ENCODE assay signal across 21 cellular contexts in genomic region chr5:86865396-86865795, GRCh38.
DNase-seq lines count a peak whose midpoint lies in the region; ATAC-seq, FAIRE-seq and TF ChIP-seq lines count a peak whose summit lies in the region.
"Had no signal": no experiment of that assay in that cellular context is flagged by ENCODE, and none has a peak within 500 bp of the region (broad histone marks: within the 10 kb centered on the region; RNA-seq: fewer than 3 reads in every experiment).

No MANE protein-coding gene starts in this region.

- H3K4me1 ChIP-seq in astrocyte (ENCODE audit: insufficient read depth, low read length) (no peaks in the 10 kb centered on the region), hepatocyte (ENCODE audit: insufficient read depth) (peaks cover 3% of the 10 kb centered on the region), HepG2 (ENCODE audit: insufficient read depth, low read length) (no peaks in the 10 kb centered on the region), left lung (no peaks in the 10 kb centered on the region)
- H3K4me1 ChIP-seq: HAP-1, SJSA1 had no signal

- H3K4me1 Mint-ChIP-seq in astrocyte (ENCODE audit: low read depth, unreplicated experiment) = peaks cover 3% of the 10 kb centered on the region
- no peaks in the 10 kb centered on the region for H3K4me1 Mint-ChIP-seq in activated naive CD8-positive, alpha-beta T cell treated with anti-CD3 and anti-CD28 coated beads, Interleukin-2, amount 50 U/mL, for 24 hours
- H3K4me1 Mint-ChIP-seq: B cell, CD14-positive monocyte had no signal

- no peaks in the 10 kb centered on the region for H4K20me1 ChIP-seq in astrocyte (ENCODE audit: insufficient read depth, low read length)
- no peaks in the 10 kb centered on the region for H4K20me1 ChIP-seq in hepatocyte (ENCODE audit: insufficient read depth, poor library complexity, severe bottlenecking)
- H4K20me1 ChIP-seq in HepG2 (ENCODE audit: insufficient read depth, low read length) = no peaks in the 10 kb centered on the region; the same call in 1 of the 2 replicates

- TF ChIP-seq CTCF in astrocyte (IDR thresholded peaks at IDR 0.05; ENCODE audit: insufficient read depth, low read depth, low read length) = no peak
- no peak for TF ChIP-seq CTCF in hepatocyte (IDR thresholded peaks at IDR 0.05; ENCODE audit: poor library complexity)
- no peak for TF ChIP-seq CTCF in HepG2 (CRISPR knock-in tag; IDR thresholded peaks at IDR 0.05)
- TF ChIP-seq CTCF in left lung (IDR thresholded peaks at IDR 0.05) = no peak

- DNase-seq in NCI-H82 (lab: John Stamatoyannopoulos, UW) (peak; percentile 7), NCI-H82 treated with DMSO at 0.1 percent for 48 hours (lab: John Stamatoyannopoulos, UW; ENCODE audit: unreplicated experiment) (no peak), astrocyte (ENCODE audit: low read depth) (peak; percentile 8), hepatocyte (ENCODE audit: low spot score) (no peak), NCI-H1105 (lab: John Stamatoyannopoulos, UW) (no peak), HepG2 (ENCODE audit: low spot score) (no peak), left lung (no peak)
- DNase-seq in activated naive CD8-positive, alpha-beta T cell treated with anti-CD3 and anti-CD28 coated beads, Interleukin-2, amount 50 U/mL, for 24 hours = no peak
- DNase-seq: EL, MV-4-11, NCI-H187, NCI-H2107, NCI-H524, OCI-M1, T-helper 1 cell had no signal

- no peak for TF ChIP-seq POLR2A in HepG2 (IDR thresholded peaks at IDR 0.05; ENCODE audit: insufficient read depth in 1 of 2, low read depth in 2 of 2, low read length in 2 of 2)

- H3K27ac Mint-ChIP-seq in astrocyte (ENCODE audit: unreplicated experiment) = no peak overlapping the region
- no peak overlapping the region for H3K27ac Mint-ChIP-seq in activated naive CD8-positive, alpha-beta T cell treated with anti-CD3 and anti-CD28 coated beads, Interleukin-2, amount 50 U/mL, for 24 hours
- H3K27ac Mint-ChIP-seq: B cell, CD14-positive monocyte, IgD-negative memory B cell had no signal

- H3K27ac ChIP-seq in astrocyte (ENCODE audit: low read depth, low read length) = no peak overlapping the region
- H3K27ac ChIP-seq in hepatocyte = peak overlapping the region; percentile 24
- H3K27ac ChIP-seq in HepG2 (ENCODE audit: extremely low read length, insufficient read depth, low read length) = no peak overlapping the region
- H3K27ac ChIP-seq in left lung = no peak overlapping the region
- H3K27ac ChIP-seq: SJSA1 had no signal

- H3K4me3 Mint-ChIP-seq in astrocyte (ENCODE audit: unreplicated experiment) = no peak overlapping the region
- H3K4me3 Mint-ChIP-seq in activated naive CD8-positive, alpha-beta T cell treated with anti-CD3 and anti-CD28 coated beads, Interleukin-2, amount 50 U/mL, for 24 hours = no peak overlapping the region
- H3K4me3 Mint-ChIP-seq: B cell, CD14-positive monocyte, IgD-negative memory B cell had no signal

- CTCF ChIA-PET in HepG2 (lab: Yijun Ruan, JAX; ENCODE audit: low intra/inter-chr PET ratio, low total read pairs) = no interaction called here

- TF ChIP-seq EP300 in HepG2 (IDR thresholded peaks at IDR 0.05; ENCODE audit: low read depth in 2 of 2, low read length in 2 of 2) (no peak), HepG2 (CRISPR knock-in tag; IDR thresholded peaks at IDR 0.05; ENCODE audit: borderline replicate concordance) (no peak)

- in situ Hi-C loops in HepG2 (cut with HindIII; ENCODE audit: extremely low pct_ligation_motif_present, low pct_unique_long_range_greater_than_20kb) = no loop called here

- POLR2A ChIA-PET in HepG2 (lab: Yijun Ruan, JAX) = no interaction called here

- intact Hi-C loops in HepG2 (cut with micrococcal nuclease; ENCODE audit: unreplicated experiment) (no loop called here), left lung (cut with DNase I) (no loop called here)

- no peaks in the 10 kb centered on the region for H3K9me3 ChIP-seq in astrocyte (ENCODE audit: insufficient read depth, low read depth, low read length)
- H3K9me3 ChIP-seq in hepatocyte (ENCODE audit: low read depth) = no peaks in the 10 kb centered on the region
- H3K9me3 ChIP-seq in HepG2 (ENCODE audit: low read length) = no peaks in the 10 kb centered on the region
- H3K9me3 ChIP-seq in left lung = no peaks in the 10 kb centered on the region
- H3K9me3 ChIP-seq: HAP-1, SJSA1 had no signal

- H3K36me3 ChIP-seq in astrocyte (ENCODE audit: insufficient read depth, low read length) = no peaks in the 10 kb centered on the region
- no peaks in the 10 kb centered on the region for H3K36me3 ChIP-seq in hepatocyte (replicated peaks; ENCODE audit: insufficient read depth, low read depth)
- no peaks in the 10 kb centered on the region for H3K36me3 ChIP-seq in HepG2 (replicated peaks in 1 of 2; ENCODE audit: control insufficient read depth in 1 of 2, insufficient read depth in 2 of 2, low read length in 2 of 2)
- no peaks in the 10 kb centered on the region for H3K36me3 ChIP-seq in left lung
- H3K36me3 ChIP-seq: HAP-1, SJSA1 had no signal

- H3K9ac ChIP-seq in astrocyte (ENCODE audit: low read length) = no peak overlapping the region
- H3K9ac ChIP-seq in HepG2 (ENCODE audit: insufficient read depth, low read depth, low read length) = no peak overlapping the region

- peaks cover 5% of the 10 kb centered on the region for H3K27me3 Mint-ChIP-seq in astrocyte (ENCODE audit: low read depth, unreplicated experiment)
- H3K27me3 Mint-ChIP-seq in activated naive CD8-positive, alpha-beta T cell treated with anti-CD3 and anti-CD28 coated beads, Interleukin-2, amount 50 U/mL, for 24 hours = peaks cover 8% of the 10 kb centered on the region
- H3K27me3 Mint-ChIP-seq: IgD-negative memory B cell had no signal

- no peaks in the 10 kb centered on the region for H3K36me3 Mint-ChIP-seq in astrocyte (ENCODE audit: low read depth, unreplicated experiment)
- H3K36me3 Mint-ChIP-seq in activated naive CD8-positive, alpha-beta T cell treated with anti-CD3 and anti-CD28 coated beads, Interleukin-2, amount 50 U/mL, for 24 hours (ENCODE audit: low read depth) = no peaks in the 10 kb centered on the region
- H3K36me3 Mint-ChIP-seq: CD14-positive monocyte, IgD-negative memory B cell had no signal

- no peaks in the 10 kb centered on the region for H3K27me3 ChIP-seq in astrocyte (ENCODE audit: insufficient read depth, low read length)
- no peaks in the 10 kb centered on the region for H3K27me3 ChIP-seq in hepatocyte
- no peaks in the 10 kb centered on the region for H3K27me3 ChIP-seq in HepG2 (ENCODE audit: control insufficient read depth in 1 of 2, insufficient read depth in 2 of 2, low read length in 2 of 2)
- no peaks in the 10 kb centered on the region for H3K27me3 ChIP-seq in left lung

- no peak overlapping the region for H3K4me2 ChIP-seq in astrocyte (ENCODE audit: low read length)
- no peak overlapping the region for H3K4me2 ChIP-seq in hepatocyte
- H3K4me2 ChIP-seq in HepG2 (ENCODE audit: low read depth, low read length) = no peak overlapping the region

- H3K9me3 Mint-ChIP-seq in astrocyte (ENCODE audit: unreplicated experiment) = no peaks in the 10 kb centered on the region
- no peaks in the 10 kb centered on the region for H3K9me3 Mint-ChIP-seq in activated naive CD8-positive, alpha-beta T cell treated with anti-CD3 and anti-CD28 coated beads, Interleukin-2, amount 50 U/mL, for 24 hours
- H3K9me3 Mint-ChIP-seq: CD14-positive monocyte had no signal

- ATAC-seq in HepG2 (no peak), left lung (no peak)
- no peak for ATAC-seq in activated naive CD8-positive, alpha-beta T cell treated with anti-CD3 and anti-CD28 coated beads, Interleukin-2, amount 50 U/mL, for 24 hours
- ATAC-seq: Right ventricle myocardium inferior had no signal

- no peaks in the 10 kb centered on the region for H3K79me2 ChIP-seq in astrocyte (ENCODE audit: insufficient read depth, low read length)
- no peaks in the 10 kb centered on the region for H3K79me2 ChIP-seq in hepatocyte
- H3K79me2 ChIP-seq in HepG2 (ENCODE audit: insufficient read depth, low read length) = no peaks in the 10 kb centered on the region

- H3K9me2 ChIP-seq in hepatocyte (replicated peaks; ENCODE audit: insufficient read depth) = no peaks in the 10 kb centered on the region

- no TSS peak for BruUV-seq in HepG2 (replicated peaks; lab: Mats Ljungman, UMichigan)

- no peak for TF ChIP-seq RAD21 in HepG2 (CRISPR knock-in tag; IDR thresholded peaks at IDR 0.05)

- 92% methylated on average over 1 of the region's 1 CpG for WGBS in hepatocyte (ENCODE audit: low lambda C conversion rate, missing lambda C conversion rate)
- WGBS in HepG2 (ENCODE audit: low lambda C conversion rate) = 6% methylated on average over 1 of the region's 1 CpG

- FAIRE-seq in astrocyte (lab: Jason Lieb, UNC) (no peak), HepG2 (lab: Jason Lieb, UNC) (no peak)

- no peak overlapping the region for H3K4me3 ChIP-seq in astrocyte (ENCODE audit: insufficient read depth, low read depth, low read length)
- no peak overlapping the region for H3K4me3 ChIP-seq in hepatocyte
- H3K4me3 ChIP-seq in HepG2 (replicated peaks in 1 of 3; ENCODE audit: insufficient read depth in 1 of 3, low read depth in 2 of 3, low read length in 3 of 3) = no peak overlapping the region
- no peak overlapping the region for H3K4me3 ChIP-seq in left lung
- H3K4me3 ChIP-seq: HAP-1, SJSA1 had no signal

- H2AFZ ChIP-seq in astrocyte (ENCODE audit: low read depth, low read length) (no peak overlapping the region), hepatocyte (no peak overlapping the region), HepG2 (ENCODE audit: low read length) (no peak overlapping the region)

TF ChIP-seq in HepG2, 621 proteins besides CTCF, POLR2A, EP300 and RAD21 (continues in another document):
- TF ChIP-seq TAF1 (CRISPR knock-in tag; IDR thresholded peaks at IDR 0.05) (no peak), ZNF230 (CRISPR knock-in tag; IDR thresholded peaks at IDR 0.05) (no peak)

Comparison
In these comparisons a context has a peak if more than half of its experiments do, and no peak if none do; other contexts are left out.
1. DNase-seq: peak in NCI-H82 (single experiment) and astrocyte (single experiment); none in NCI-H82 treated with DMSO at 0.1 percent for 48 hours (single experiment), hepatocyte (single experiment), NCI-H1105 (single experiment), HepG2 (single experiment), activated naive CD8-positive, alpha-beta T cell treated with anti-CD3 and anti-CD28 coated beads, Interleukin-2, amount 50 U/mL, for 24 hours (single experiment) and left lung (0 of 2).